ENCODE assay signal across 12 cellular contexts in genomic region chr2:71347517-71347916, GRCh38. TPM values are rescaled to one million over a fixed set of nuclear protein-coding genes. Genes with fewer than 3 reads are reported as not detected.
DNase-seq lines count a peak whose midpoint lies in the region; ATAC-seq and TF ChIP-seq lines count a peak whose summit lies in the region.
"Had no signal": no experiment of that assay in that cellular context is flagged by ENCODE, and none has a peak within 500 bp of the region (broad histone marks: within the 10 kb centered on the region; RNA-seq: fewer than 3 reads in every experiment).

No MANE protein-coding gene starts in this region.

- intact Hi-C loops in CD8-positive, alpha-beta T cell (cut with DNase I, micrococcal nuclease): no loop called here

- H3K4me3 Mint-ChIP-seq in CD8-positive, alpha-beta T cell: no peak overlapping the region
- H3K4me3 Mint-ChIP-seq: activated naive CD8-positive, alpha-beta T cell treated with anti-CD3 and anti-CD28 coated beads, Interleukin-2, amount 10 ng/mL, durations not matched to agents 7 days and 5 days had no signal

- CTCF ChIA-PET in CD8-positive, alpha-beta T cell (lab: Charles Lee): no interaction called here
- CTCF ChIA-PET in HEK293T (lab: Yijun Ruan, JAX): no interaction called here

- H3K9ac ChIP-seq in adipocyte (ENCODE audit: low read length): no peak overlapping the region

- no peak overlapping the region for H3K27ac ChIP-seq in CD8-positive, alpha-beta T cell (ENCODE audit: low read depth, low read length)

- H3K27ac Mint-ChIP-seq in CD8-positive, alpha-beta T cell: no peak overlapping the region
- H3K27ac Mint-ChIP-seq: activated naive CD8-positive, alpha-beta T cell treated with anti-CD3 and anti-CD28 coated beads, Interleukin-2, amount 10 ng/mL, durations not matched to agents 7 days and 5 days; naive B cell had no signal

- H3K4me3 ChIP-seq in CD8-positive, alpha-beta T cell (ENCODE audit: low read depth, low read length): no peak overlapping the region
- H3K4me3 ChIP-seq in adipocyte (ENCODE audit: low read length): no peak overlapping the region
- H3K4me3 ChIP-seq: smooth muscle cell had no signal

- no peaks in the 10 kb centered on the region for H3K36me3 ChIP-seq in CD8-positive, alpha-beta T cell (ENCODE audit: insufficient read depth, low read length)
- H3K36me3 ChIP-seq in adipocyte (ENCODE audit: control insufficient read depth, insufficient read depth, low read length, severe bottlenecking): peaks cover 29% of the 10 kb centered on the region

- no peaks in the 10 kb centered on the region for H3K9me3 Mint-ChIP-seq in CD8-positive, alpha-beta T cell
- H3K9me3 Mint-ChIP-seq: activated naive CD8-positive, alpha-beta T cell treated with anti-CD3 and anti-CD28 coated beads, Interleukin-2, amount 10 ng/mL, durations not matched to agents 7 days and 5 days; naive B cell had no signal

- no peaks in the 10 kb centered on the region for H3K9me3 ChIP-seq in CD8-positive, alpha-beta T cell (ENCODE audit: low read length)
- no peaks in the 10 kb centered on the region for H3K9me3 ChIP-seq in adipocyte (ENCODE audit: control insufficient read depth, low read length)

- H3K36me3 Mint-ChIP-seq in CD8-positive, alpha-beta T cell: peaks cover 49% of the 10 kb centered on the region

- H3K4me1 Mint-ChIP-seq in CD8-positive, alpha-beta T cell (ENCODE audit: low read depth): peaks cover 65% of the 10 kb centered on the region

- DNase-seq in CD8-positive, alpha-beta T cell: no peak
- peak; percentile 18 for DNase-seq in LHCN-M2 (ENCODE audit: low read depth)
- peak; percentile 46 for DNase-seq in adipocyte (ENCODE audit: low read depth)
- peak; percentile 31 for DNase-seq in iris pigment epithelial cell (ENCODE audit: low read depth)
- DNase-seq in HEK293T (ENCODE audit: extremely low spot score): no peak
- no peak for DNase-seq in putamen (ENCODE audit: low spot score)
- DNase-seq in inferior parietal cortex (ENCODE audit: extremely low spot score): no peak
- DNase-seq: activated naive CD8-positive, alpha-beta T cell treated with anti-CD3 and anti-CD28 coated beads, Interleukin-2, amount 10 ng/mL, durations not matched to agents 7 days and 5 days; naive B cell; NCI-H345 had no signal

- peak; percentile 62 for ATAC-seq in CD8-positive, alpha-beta T cell
- ATAC-seq in GM19324 (IDR thresholded peaks at IDR 0.05; ENCODE audit: low FRiP score, unreplicated experiment): no peak

- POLR2A ChIA-PET in CD8-positive, alpha-beta T cell (lab: Charles Lee): interaction anchor here (1.0 kb wide), 1 partner anchor 39 kb away, joined by 3 read pairs; no protein-coding TSS in a partner anchor
- POLR2A ChIA-PET in HEK293T (lab: Yijun Ruan, JAX): no interaction called here

- H3K27me3 ChIP-seq in CD8-positive, alpha-beta T cell (ENCODE audit: insufficient read depth, low read length): no peaks in the 10 kb centered on the region
- H3K27me3 ChIP-seq in adipocyte (replicated peaks; ENCODE audit: control insufficient read depth, insufficient read depth, low read length): no peaks in the 10 kb centered on the region

- H3K27me3 Mint-ChIP-seq in CD8-positive, alpha-beta T cell (ENCODE audit: low read depth): no peaks in the 10 kb centered on the region
- H3K27me3 Mint-ChIP-seq: activated naive CD8-positive, alpha-beta T cell treated with anti-CD3 and anti-CD28 coated beads, Interleukin-2, amount 10 ng/mL, durations not matched to agents 7 days and 5 days; naive B cell had no signal

- no peaks in the 10 kb centered on the region for H3K4me1 ChIP-seq in CD8-positive, alpha-beta T cell (ENCODE audit: insufficient read depth, low read length)
- peaks cover 4% of the 10 kb centered on the region for H3K4me1 ChIP-seq in adipocyte (ENCODE audit: control insufficient read depth, insufficient read depth, low read length)

- no peak for TF ChIP-seq CTCF in CD8-positive, alpha-beta T cell (IDR thresholded peaks at IDR 0.05)

TF ChIP-seq in HEK293T, 16 proteins besides CTCF, POLR2A, EP300 and RAD21:
- TF ChIP-seq LEF1 (IDR thresholded peaks at IDR 0.05; ENCODE audit: borderline replicate concordance) (no peak), SP1 (IDR thresholded peaks at IDR 0.05) (no peak), NFRKB (IDR thresholded peaks at IDR 0.05) (no peak), ELF4 (IDR thresholded peaks at IDR 0.05) (no peak), FOXK2 (IDR thresholded peaks at IDR 0.05) (no peak), FOXA1 (IDR thresholded peaks at IDR 0.05) (no peak), BHLHE40 (IDR thresholded peaks at IDR 0.05; ENCODE audit: borderline replicate concordance) (no peak), ZNF384 (IDR thresholded peaks at IDR 0.05) (no peak), CTBP1 (IDR thresholded peaks at IDR 0.05; ENCODE audit: borderline replicate concordance) (no peak), SUZ12 (IDR thresholded peaks at IDR 0.05) (no peak)

RNA-seq across cellular contexts. Expression of gene ZNF638, which starts 15.9 kb away (rescaled TPM):
- 10 to 100 TPM; 61.9 to 71.1 TPM for total RNA-seq in CD8-positive, alpha-beta T cell
- 87.7 and 101 TPM in 2 replicates for total RNA-seq in LHCN-M2 (2014; rRNA removed)
- polyA plus RNA-seq in LHCN-M2 (2012): 23.8 TPM

Comparison
In these comparisons a context has a peak if more than half of its experiments do, and no peak if none do; other contexts are left out.
1. DNase-seq: peak in LHCN-M2 (single experiment), adipocyte (single experiment) and iris pigment epithelial cell (single experiment); none in CD8-positive, alpha-beta T cell (0 of 7), HEK293T (single experiment), putamen (single experiment) and inferior parietal cortex (single experiment).